1 cellular context compared by ENCODE assay signal in the genomic region with DNA sequence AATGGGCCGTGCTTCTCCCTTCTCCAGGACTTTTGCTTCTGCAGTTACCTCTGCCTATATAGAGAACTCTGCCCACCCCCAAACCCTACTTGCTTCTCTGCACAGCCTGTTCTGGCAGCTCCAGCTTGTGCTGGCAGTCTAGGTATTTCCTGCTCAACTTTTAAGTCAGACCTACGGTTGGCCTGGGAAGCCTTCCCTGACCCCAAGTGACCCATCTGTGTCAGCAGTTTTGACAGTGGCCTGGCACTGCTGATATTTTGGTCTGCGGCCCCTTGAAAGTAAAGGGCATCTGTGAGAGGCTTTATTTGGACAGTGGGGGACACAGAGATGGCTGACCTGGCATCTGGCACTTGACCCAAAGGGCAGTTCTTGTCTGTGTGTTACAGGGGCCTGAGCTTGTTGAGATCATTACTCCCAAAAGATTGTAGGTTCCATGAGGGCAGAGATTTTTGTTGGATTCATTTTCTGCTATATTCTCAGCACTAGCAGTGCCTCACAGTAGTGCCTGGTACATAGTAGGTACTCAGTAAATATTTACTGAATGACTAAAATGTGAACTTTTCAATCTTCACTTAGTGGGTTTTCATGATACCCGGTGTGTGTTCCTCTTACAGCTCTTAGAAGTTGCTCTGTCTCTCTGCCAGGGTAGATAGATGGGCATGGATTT.
TF ChIP-seq lines count a peak whose summit lies in the region.

No MANE protein-coding gene starts in this region.

TF ChIP-seq in IMR-90, 13 proteins besides CTCF, POLR2A, EP300 and RAD21 (continued from another document):
- no peak for TF ChIP-seq RCOR1 (IDR thresholded peaks at IDR 0.05; ENCODE audit: insufficient replicate concordance, low read length)
TF ChIP-seq in IMR-90: peak in this region for 1.
